ENCODE assay signal across 14 cellular contexts in genomic region chr10:35394934-35395333, GRCh38.
"Had no signal": no experiment of that assay in that cellular context is flagged by ENCODE, and none has a peak within 500 bp of the region (broad histone marks: within the 10 kb centered on the region; RNA-seq: fewer than 3 reads in every experiment).

No MANE protein-coding gene starts in this region.

- H3K27ac ChIP-seq: lower lobe of right lung had no signal

- H3K4me2 ChIP-seq: smooth muscle cell had no signal

- FAIRE-seq: kidney, TTC549 had no signal

- H3K27ac Mint-ChIP-seq: activated naive CD4-positive, alpha-beta T cell treated with anti-CD3 and anti-CD28 coated beads, Interleukin-2, amount 50 U/mL, for 24 hours had no signal

- H3K27me3 Mint-ChIP-seq: activated naive CD4-positive, alpha-beta T cell treated with anti-CD3 and anti-CD28 coated beads, Interleukin-2, amount 50 U/mL, for 24 hours; naive B cell had no signal

- DNase-seq: activated CD4-positive, alpha-beta T cell treated with anti-CD3 and anti-CD28 coated beads, Interleukin-2, amount 50 U/mL, for 1 hour; activated CD4-positive, CD25-positive, alpha-beta regulatory T cell; amygdala; foreskin melanocyte; kidney; naive B cell; posterior cingulate gyrus; right cardiac atrium; substantia nigra had no signal

- H3K4me3 ChIP-seq: lower lobe of right lung, smooth muscle cell had no signal

- ATAC-seq: right cardiac atrium, SK-N-SH treated with all-trans-retinoic acid at 6 μM for 48 hours had no signal

- H3K4me3 Mint-ChIP-seq: activated naive CD4-positive, alpha-beta T cell treated with anti-CD3 and anti-CD28 coated beads, Interleukin-2, amount 50 U/mL, for 24 hours; naive B cell had no signal

- H3K9me3 Mint-ChIP-seq: activated naive CD4-positive, alpha-beta T cell treated with anti-CD3 and anti-CD28 coated beads, Interleukin-2, amount 50 U/mL, for 24 hours had no signal
